Comparison of ENCODE assay signal across 10 cellular contexts in the genomic region with DNA sequence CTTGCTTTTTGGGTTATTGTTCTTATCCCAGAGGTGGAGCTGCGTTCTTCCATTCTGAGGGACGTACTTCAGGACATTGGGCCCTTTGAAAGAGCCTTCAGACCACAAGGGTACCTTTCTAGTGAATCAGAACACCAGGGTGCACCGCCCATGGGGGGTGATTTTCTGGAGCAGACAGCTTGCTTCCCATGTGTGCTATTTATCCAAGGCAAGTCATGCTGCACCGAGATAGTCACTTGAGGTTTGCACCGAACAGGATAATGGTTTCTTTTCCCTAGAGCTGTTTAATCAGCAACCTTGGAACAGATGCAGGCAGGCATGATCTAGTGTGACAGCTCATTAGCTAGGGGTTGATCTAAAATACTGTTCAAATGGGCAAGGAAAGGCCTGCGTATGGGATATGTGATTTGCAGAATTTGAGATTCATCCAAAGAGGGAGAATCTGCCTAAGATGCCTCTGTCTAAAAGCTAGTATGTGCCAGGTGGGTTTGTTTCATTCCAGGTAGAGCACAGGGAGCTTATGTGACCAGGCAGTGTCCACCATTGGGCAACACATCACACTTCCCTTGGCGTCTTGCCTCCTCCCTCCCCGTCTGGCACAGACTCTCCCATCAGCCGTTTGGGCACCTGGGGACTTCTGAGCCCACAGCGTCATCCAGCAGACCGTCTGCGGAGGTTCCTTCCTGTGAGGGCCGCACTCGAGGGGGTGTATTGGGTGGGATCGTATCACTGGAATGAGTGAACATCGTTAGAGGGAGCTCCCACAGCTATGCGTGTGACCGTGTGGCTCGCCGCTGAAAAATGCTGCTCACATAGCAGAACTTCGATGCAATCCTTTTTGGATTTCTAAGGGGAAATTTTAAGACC. TPM values are rescaled to one million over a fixed set of nuclear protein-coding genes. Genes with fewer than 3 reads are reported as not detected.
A peak's percentile ranks its signal among the peaks of the same experiment; 100 is the strongest.
DNase-seq lines count a peak whose midpoint lies in the region; ATAC-seq and TF ChIP-seq lines count a peak whose summit lies in the region.
"Had no signal": no experiment of that assay in that cellular context is flagged by ENCODE, and none has a peak within 500 bp of the region (broad histone marks: within the 10 kb centered on the region; RNA-seq: fewer than 3 reads in every experiment).

No MANE protein-coding gene starts in this region.

- H3K79me2 ChIP-seq in GM23248 (ENCODE audit: insufficient read depth): peaks cover 92% of the 10 kb centered on the region

- DNase-seq in GM23248: peak; percentile 95
- peak; percentile 34 to 83 for DNase-seq in ascending aorta (ENCODE audit: low spot score in 2 of 2)
- DNase-seq in heart right ventricle: peak; percentile 67 to 74
- peak; percentile 98 for DNase-seq in skeletal muscle cell (ENCODE audit: low read depth)
- no peak for DNase-seq in NCI-H2227 (lab: John Stamatoyannopoulos, UW; ENCODE audit: unreplicated experiment)
- no peak for DNase-seq in Kasumi-1 (lab: John Stamatoyannopoulos, UW)
- DNase-seq: activated naive CD4-positive, alpha-beta T cell treated with anti-CD3 and anti-CD28 coated beads, Interleukin-2, amount 50 U/mL, for 16 hours; GF-D8 had no signal

- H4K20me1 ChIP-seq in GM23248 (ENCODE audit: insufficient read depth): no peaks in the 10 kb centered on the region

- peaks cover 40% of the 10 kb centered on the region for H3K36me3 ChIP-seq in GM23248 (ENCODE audit: low read depth)
- peaks cover 32 to 39% of the 10 kb centered on the region in 2 donors for H3K36me3 ChIP-seq in ascending aorta
- H3K36me3 ChIP-seq in heart right ventricle: peaks cover 0 to 78% (median 13%) of the 10 kb centered on the region in 9 donors

- WGBS in GM23248 (ENCODE audit: low coverage in 1 of 2, low lambda C conversion rate in 2 of 2, missing lambda C conversion rate in 2 of 2), 2 experiments: 15 to 16% methylated on average over 21 of the region's 21 CpGs
- WGBS in heart right ventricle, 2 donors: 49 to 54% methylated on average over 21 of the region's 21 CpGs

- in situ Hi-C loops in GM23248 (cut with MboI): no loop called here

- intact Hi-C loops in ascending aorta (cut with DNase I): no loop called here
- intact Hi-C loops in heart right ventricle (cut with DNase I): loop anchor here in 1 of 10 donors (2.0 kb wide), 1 partner anchor 145 kb away; no protein-coding TSS in a partner anchor

- H3K4me3 ChIP-seq in GM23248: no peak overlapping the region
- H3K4me3 ChIP-seq in ascending aorta: peak overlapping the region in 1 of 2 donors; percentile 26
- no peak overlapping the region for H3K4me3 ChIP-seq in heart right ventricle
- H3K4me3 ChIP-seq in skeletal muscle cell (ENCODE audit: low read depth, low read length): no peak overlapping the region

- H3F3A ChIP-seq in GM23248 (ENCODE audit: insufficient read depth): peaks cover 67% of the 10 kb centered on the region

- TF ChIP-seq CTCF in ascending aorta (IDR thresholded peaks at IDR 0.05) (no peak), heart right ventricle (IDR thresholded peaks at IDR 0.05) (no peak)

- no peaks in the 10 kb centered on the region for H3K9me2 ChIP-seq in GM23248 (ENCODE audit: insufficient read depth)

- H3K4me2 ChIP-seq in GM23248 (ENCODE audit: unreplicated experiment): peak overlapping the region; percentile 63

- H3K9me3 ChIP-seq in GM23248 (ENCODE audit: low read depth) (no peaks in the 10 kb centered on the region), ascending aorta (no peaks in the 10 kb centered on the region), heart right ventricle (no peaks in the 10 kb centered on the region)

- H3K9ac ChIP-seq in GM23248: peak overlapping the region; percentile 75

- H3K4me1 ChIP-seq in GM23248 (ENCODE audit: insufficient read depth) (peaks cover 52% of the 10 kb centered on the region), ascending aorta (peaks cover 17 to 42% of the 10 kb centered on the region in 2 donors), heart right ventricle (peaks cover 13 to 57% (median 46%) of the 10 kb centered on the region in 9 donors)

- ATAC-seq in heart right ventricle (peak; percentile 28 to 75 (median 57)), GM19395 (IDR thresholded peaks at IDR 0.05; ENCODE audit: unreplicated experiment) (no peak)
- ATAC-seq in activated CD4-positive, CD25-positive, alpha-beta regulatory T cell treated with anti-CD3 and anti-CD28 coated beads, Interleukin-2, amount 50 U/mL, for 24 hours: no peak

- H3K27ac ChIP-seq in GM23248 (peak overlapping the region; percentile 92), ascending aorta (peak overlapping the region; percentile 77 to 80), heart right ventricle (peak overlapping the region in 9 of 10 donors; percentile 35 to 86 (median 67))

- H3K27me3 ChIP-seq in GM23248 (replicated peaks; ENCODE audit: insufficient read depth) (no peaks in the 10 kb centered on the region), ascending aorta (no peaks in the 10 kb centered on the region), heart right ventricle (no peaks in the 10 kb centered on the region)

- no peak overlapping the region for H2AFZ ChIP-seq in GM23248

RNA-seq across cellular contexts. Expression of a gene that starts 23.0 kb away (rescaled TPM):
- 66.1 and 68.2 TPM in 2 replicates for total RNA-seq in GM23248 (2014; rRNA removed; shearing (Covaris generic))
- polyA plus RNA-seq in GM23248 (2016; fragmentation: Nextera tagmentation; extraction: Ambion mirVana) (22.0 and 22.9 TPM in 2 replicates), heart right ventricle (10 to 100 TPM; 16.2 TPM)
- total RNA-seq in ascending aorta (99.1 TPM), heart right ventricle (10 to 100 TPM; 27.1 to 48.8 (median 34.0) TPM)

RNA-seq across cellular contexts. Expression of a gene that starts 38.5 kb away (rescaled TPM):
- not detected in 2 replicates for total RNA-seq in GM23248 (2014; rRNA removed; shearing (Covaris generic))
- polyA plus RNA-seq in GM23248 (2016; fragmentation: Nextera tagmentation; extraction: Ambion mirVana) (0.18 and 0.53 TPM in 2 replicates), heart right ventricle (under 1 TPM in 1 of 2 donors, not detected in 1; 0.06 TPM)
- total RNA-seq in ascending aorta (not detected), heart right ventricle (not detected)

Comparison
In these comparisons a context has a peak if more than half of its experiments do, and no peak if none do; other contexts are left out.
1. DNase-seq: peak in GM23248 (single experiment), ascending aorta (2 of 2), heart right ventricle (2 of 2) and skeletal muscle cell (single experiment); none in NCI-H2227 (single experiment) and Kasumi-1 (0 of 2).
2. ATAC-seq: peak in heart right ventricle (8 of 8); none in activated CD4-positive, CD25-positive, alpha-beta regulatory T cell treated with anti-CD3 and anti-CD28 coated beads, Interleukin-2, amount 50 U/mL, for 24 hours (0 of 2) and GM19395 (single experiment).
3. Peak in every context shown above with its lines, with median percentiles within 50 percentile points of each other: H3K27ac ChIP-seq.